In the genomic region with DNA sequence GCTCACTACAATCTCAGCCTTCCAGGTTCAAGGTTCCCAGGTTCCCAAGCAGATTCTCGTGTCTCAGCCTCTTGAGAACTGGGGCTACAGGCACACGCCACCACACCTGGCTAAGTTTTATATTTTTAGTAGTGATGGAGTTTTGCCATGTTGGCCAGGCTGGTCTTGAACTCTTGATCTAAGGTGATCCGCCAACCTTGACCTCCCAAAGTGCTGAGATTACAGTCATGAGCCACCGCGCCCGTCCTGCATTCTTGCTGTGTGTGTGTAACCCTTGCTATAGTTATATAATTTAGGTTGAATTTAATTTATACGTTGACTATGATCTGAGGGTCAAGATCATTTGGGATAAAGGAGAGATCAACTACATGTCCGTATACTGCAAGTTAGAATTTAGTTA, we compare ENCODE assay signal across 12 cellular contexts. TPM values are rescaled to one million over a fixed set of nuclear protein-coding genes. Genes with fewer than 3 reads are reported as not detected.
DNase-seq lines count a peak whose midpoint lies in the region; ATAC-seq, FAIRE-seq and TF ChIP-seq lines count a peak whose summit lies in the region.
"Had no signal": no experiment of that assay in that cellular context is flagged by ENCODE, and none has a peak within 500 bp of the region (broad histone marks: within the 10 kb centered on the region; RNA-seq: fewer than 3 reads in every experiment).

No MANE protein-coding gene starts in this region.

- no peaks in the 10 kb centered on the region for H3K36me3 ChIP-seq in Caco-2 (ENCODE audit: control insufficient read depth, insufficient read depth, low read length)
- H3K36me3 ChIP-seq in naive thymus-derived CD4-positive, alpha-beta T cell (ENCODE audit: control insufficient read depth in 2 of 3, insufficient read depth in 3 of 3, low read length in 3 of 3): no peaks in the 10 kb centered on the region

- peaks cover 8% of the 10 kb centered on the region; the same call in 1 of the 3 replicates for H3K4me1 ChIP-seq in A549
- H3K4me1 ChIP-seq in Caco-2: peaks cover 13% of the 10 kb centered on the region; the same call in 1 of the 2 replicates
- H3K4me1 ChIP-seq in naive thymus-derived CD4-positive, alpha-beta T cell (ENCODE audit: control insufficient read depth in 2 of 2, insufficient read depth in 2 of 2, low read length in 2 of 2): no peaks in the 10 kb centered on the region

- WGBS in A549 (ENCODE audit: missing lambda C conversion rate): 95% methylated on average over 8 of the region's 8 CpGs

- H3K4me3 ChIP-seq in A549 (peak overlapping the region; percentile 40; the same call in 1 of the 3 replicates), Caco-2 (ENCODE audit: low read depth, low read length) (peak overlapping the region; percentile 37)
- no peak overlapping the region for H3K4me3 ChIP-seq in naive thymus-derived CD4-positive, alpha-beta T cell (ENCODE audit: low read length)

- no peak for TF ChIP-seq EP300 in A549 (IDR thresholded peaks at IDR 0.05)

- peak overlapping the region; percentile 73 for H3K4me2 ChIP-seq in A549

- DNase-seq in A549 (ENCODE audit: low read depth in 1 of 2, low spot score in 1 of 2) (no peak), Caco-2 (no peak), middle frontal gyrus (ENCODE audit: extremely low spot score, low spot score) (no peak), pons (ENCODE audit: low spot score) (no peak), NCI-H446 treated with DMSO at 0.1 percent for 48 hours (lab: John Stamatoyannopoulos, UW) (no peak)
- DNase-seq in activated naive CD8-positive, alpha-beta T cell treated with anti-CD3 and anti-CD28 coated beads for 36 hours: no peak
- no peak for DNase-seq in naive thymus-derived CD4-positive, alpha-beta T cell
- DNase-seq: caudate nucleus; NCI-H748 treated with DMSO at 0.1 percent for 48 hours; stimulated activated CD8-positive, alpha-beta memory T cell treated with anti-CD3 and anti-CD28 coated beads, Interleukin-4, amount 100 ng/mL, for 48 hours had no signal

- peaks cover 6% of the 10 kb centered on the region for H3K4me1 Mint-ChIP-seq in Caco-2 (ENCODE audit: low read depth, unreplicated experiment)
- peaks cover 15% of the 10 kb centered on the region for H3K4me1 Mint-ChIP-seq in activated naive CD8-positive, alpha-beta T cell treated with anti-CD3 and anti-CD28 coated beads for 36 hours
- peaks cover 5 to 25% (median 16%) of the 10 kb centered on the region in 7 donors for H3K4me1 Mint-ChIP-seq in naive thymus-derived CD4-positive, alpha-beta T cell

- peak overlapping the region; percentile 91 for H3K27ac Mint-ChIP-seq in Caco-2 (ENCODE audit: unreplicated experiment)
- peak overlapping the region; percentile 17 for H3K27ac Mint-ChIP-seq in activated naive CD8-positive, alpha-beta T cell treated with anti-CD3 and anti-CD28 coated beads for 36 hours
- no peak overlapping the region for H3K27ac Mint-ChIP-seq in naive thymus-derived CD4-positive, alpha-beta T cell

- CTCF ChIA-PET in A549 (lab: Yijun Ruan, JAX): interaction anchor here (0.9 to 4.6 kb wide), 19 partner anchors 10 to 172 kb away, joined by 3 to 37 read pairs (median 4); a partner anchor contains a TSS
- CTCF ChIA-PET in Caco-2 (lab: Charles Lee): interaction anchor here (0.6 to 4.4 kb wide), 16 partner anchors 9 to 191 kb away, joined by 3 to 47 read pairs (median 6); a partner anchor contains a TSS
- CTCF ChIA-PET in naive thymus-derived CD4-positive, alpha-beta T cell (lab: Charles Lee): interaction anchor here (0.9 to 6.8 kb wide), 6 partner anchors 31 to 181 kb away, joined by 3 to 58 read pairs (median 4); no protein-coding TSS in a partner anchor

- FAIRE-seq in A549 (lab: Jason Lieb, UNC): no peak

- intact Hi-C loops in Caco-2 (cut with micrococcal nuclease; ENCODE audit: unreplicated experiment): loop anchor here (1.0 kb wide), 1 partner anchor 43 kb away; no protein-coding TSS in a partner anchor
- intact Hi-C loops in naive thymus-derived CD4-positive, alpha-beta T cell (cut with micrococcal nuclease): loop anchor here (2.0 to 5.0 kb wide), 3 partner anchors 41 to 764 kb away; no protein-coding TSS in a partner anchor

- no peak for ATAC-seq in A549
- ATAC-seq in naive thymus-derived CD4-positive, alpha-beta T cell: no peak
- no peak for ATAC-seq in HG03520 (IDR thresholded peaks at IDR 0.05; ENCODE audit: unreplicated experiment)

- TF ChIP-seq POLR2A in A549 (IDR thresholded peaks at IDR 0.05; ENCODE audit: low read length): no peak

- H3K9me3 Mint-ChIP-seq in Caco-2 (ENCODE audit: unreplicated experiment): no peaks in the 10 kb centered on the region
- H3K9me3 Mint-ChIP-seq in activated naive CD8-positive, alpha-beta T cell treated with anti-CD3 and anti-CD28 coated beads for 36 hours: no peaks in the 10 kb centered on the region
- peaks cover 0 to 3% (median 0%) of the 10 kb centered on the region in 11 donors for H3K9me3 Mint-ChIP-seq in naive thymus-derived CD4-positive, alpha-beta T cell

- H3K27ac ChIP-seq in A549: peak overlapping the region; percentile 72 to 84
- H3K27ac ChIP-seq in naive thymus-derived CD4-positive, alpha-beta T cell (ENCODE audit: low read depth, low read length): no peak overlapping the region
- H3K27ac ChIP-seq: SK-N-MC had no signal

- no peaks in the 10 kb centered on the region for H3K36me3 Mint-ChIP-seq in Caco-2 (ENCODE audit: insufficient read depth, unreplicated experiment)
- no peaks in the 10 kb centered on the region for H3K36me3 Mint-ChIP-seq in activated naive CD8-positive, alpha-beta T cell treated with anti-CD3 and anti-CD28 coated beads for 36 hours
- H3K36me3 Mint-ChIP-seq in naive thymus-derived CD4-positive, alpha-beta T cell: no peaks in the 10 kb centered on the region

- no peak for TF ChIP-seq RAD21 in A549 (conservative IDR thresholded peaks at IDR 0.05 in 1 of 2, IDR thresholded peaks at IDR 0.05 in 1 of 2)

- peaks cover 25% of the 10 kb centered on the region for H3K27me3 Mint-ChIP-seq in Caco-2 (ENCODE audit: insufficient read depth, unreplicated experiment)
- peaks cover 57% of the 10 kb centered on the region for H3K27me3 Mint-ChIP-seq in activated naive CD8-positive, alpha-beta T cell treated with anti-CD3 and anti-CD28 coated beads for 36 hours
- H3K27me3 Mint-ChIP-seq in naive thymus-derived CD4-positive, alpha-beta T cell: peaks cover 51 to 77% (median 54%) of the 10 kb centered on the region in 5 donors

- no TSS peak for BruUV-seq in Caco-2 (replicated peaks; lab: Mats Ljungman, UMichigan)

- TF ChIP-seq CTCF in A549 (IDR thresholded peaks at IDR 0.05): no peak
- TF ChIP-seq CTCF in Caco-2 (IDR thresholded peaks at IDR 0.05; ENCODE audit: insufficient read depth in 1 of 2, low read depth in 1 of 2, low read length in 1 of 2, severe bottlenecking in 1 of 2, unreplicated experiment in 1 of 2): no peak

- H3K9me3 ChIP-seq in A549 (no peaks in the 10 kb centered on the region; the same call in 2 of the 3 replicates), Caco-2 (no peaks in the 10 kb centered on the region)
- no peaks in the 10 kb centered on the region for H3K9me3 ChIP-seq in naive thymus-derived CD4-positive, alpha-beta T cell (ENCODE audit: control insufficient read depth in 2 of 3, low read length in 3 of 3)

- peak overlapping the region; percentile 81 for H3K4me3 Mint-ChIP-seq in Caco-2 (ENCODE audit: unreplicated experiment)
- no peak overlapping the region for H3K4me3 Mint-ChIP-seq in activated naive CD8-positive, alpha-beta T cell treated with anti-CD3 and anti-CD28 coated beads for 36 hours
- peak overlapping the region; percentile 1 to 85 (median 77) for H3K4me3 Mint-ChIP-seq in naive thymus-derived CD4-positive, alpha-beta T cell

- peaks cover 11% of the 10 kb centered on the region for H3K27me3 ChIP-seq in Caco-2 (replicated peaks; ENCODE audit: control insufficient read depth, insufficient read depth, low read length)
- H3K27me3 ChIP-seq in naive thymus-derived CD4-positive, alpha-beta T cell (ENCODE audit: control insufficient read depth in 2 of 2, insufficient read depth in 2 of 2, low read length in 2 of 2): peaks cover 9 to 25% of the 10 kb centered on the region in 2 donors

- POLR2A ChIA-PET in A549 (lab: Yijun Ruan, JAX) (interaction anchor here (0.6 to 0.8 kb wide), 2 partner anchors 41 to 194 kb away, joined by 3 to 4 read pairs; no protein-coding TSS in a partner anchor), Caco-2 (lab: Charles Lee) (interaction anchor here (0.6 to 1.6 kb wide), 6 partner anchors 35 to 1097 kb away, joined by 3 to 8 read pairs (median 4); no protein-coding TSS in a partner anchor)
- POLR2A ChIA-PET in naive thymus-derived CD4-positive, alpha-beta T cell (lab: Charles Lee): interaction anchor here (0.9 to 1.4 kb wide), 2 partner anchors 88 to 165 kb away, joined by 3 to 5 read pairs; no protein-coding TSS in a partner anchor

TF ChIP-seq in A549, 52 proteins besides CTCF, POLR2A, EP300 and RAD21 (continues in another document):
- TF ChIP-seq FOSL2 (IDR thresholded peaks at IDR 0.05) (no peak), FOSL2 (CRISPR knock-in tag; IDR thresholded peaks at IDR 0.05) (no peak), ZFP36 (IDR thresholded peaks at IDR 0.05; ENCODE audit: borderline replicate concordance, partially characterized antibody) (no peak)

RNA-seq across cellular contexts. Expression of a gene that starts 29.3 kb away (rescaled TPM):
- 2.1 and 3.0 TPM in 2 replicates for polyA plus RNA-seq in A549 (2011; rRNA removed)
- 3.1 and 4.1 TPM in 2 replicates for polyA plus RNA-seq in A549 (2012; cell fraction: cytosol; rRNA removed)
- 15.0 and 15.2 TPM in 2 replicates for polyA plus RNA-seq in A549 (2012; cell fraction: nucleus; rRNA removed)
- 2.6 to 2.8 TPM (median 2.8 TPM) in 3 replicates for polyA plus RNA-seq in A549 (2017; fragmentation: RNase III; extraction: RNeasy Plus Mini Kit Qiagen cat#74134 plus additional on column Dnase treatment)
- polyA minus RNA-seq in A549 (2011; rRNA and poly(A)+ RNA removed): 1.2 and 3.2 TPM in 2 replicates
- total RNA-seq in Caco-2 (2022): 5.7 and 6.2 TPM in 2 replicates
- total RNA-seq in activated naive CD8-positive, alpha-beta T cell treated with anti-CD3 and anti-CD28 coated beads for 36 hours: 10 to 100 TPM; 17.9 to 23.7 TPM
- total RNA-seq in naive thymus-derived CD4-positive, alpha-beta T cell: 10 to 100 TPM in 4 of 5 experiments, 1 to 10 TPM in 1; 8.1 to 51.3 (median 38.0) TPM
- polyA plus RNA-seq in naive thymus-derived CD4-positive, alpha-beta T cell: 1 to 10 TPM; 3.6 to 8.5 TPM

RNA-seq across cellular contexts. Expression of a gene that starts 35.7 kb away (rescaled TPM):
- polyA plus RNA-seq in A549 (2011; rRNA removed) (6.4 TPM in 2 replicates), A549 (2017; fragmentation: RNase III; extraction: RNeasy Plus Mini Kit Qiagen cat#74134 plus additional on column Dnase treatment) (5.4 to 5.8 TPM (median 5.6 TPM) in 3 replicates)
- 2.4 TPM in 2 replicates for polyA plus RNA-seq in A549 (2012; cell fraction: cytosol; rRNA removed)
- polyA plus RNA-seq in A549 (2012; cell fraction: nucleus; rRNA removed): 5.3 and 8.0 TPM in 2 replicates
- polyA minus RNA-seq in A549 (2011; rRNA and poly(A)+ RNA removed): 1.6 and 3.0 TPM in 2 replicates
- 28.3 and 33.2 TPM in 2 replicates for total RNA-seq in Caco-2 (2022)
- total RNA-seq in activated naive CD8-positive, alpha-beta T cell treated with anti-CD3 and anti-CD28 coated beads for 36 hours: 1 to 10 TPM; 7.2 TPM
- 10 to 100 TPM in 4 of 5 experiments, 1 to 10 TPM in 1; 9.1 to 29.5 (median 14.4) TPM for total RNA-seq in naive thymus-derived CD4-positive, alpha-beta T cell
- polyA plus RNA-seq in naive thymus-derived CD4-positive, alpha-beta T cell: 1 to 10 TPM; 3.8 to 6.0 TPM

Comparison
In these comparisons a context has a peak if more than half of its experiments do, and no peak if none do; other contexts are left out.
1. H3K27ac Mint-ChIP-seq: peak in Caco-2 (single experiment) and activated naive CD8-positive, alpha-beta T cell treated with anti-CD3 and anti-CD28 coated beads for 36 hours (single experiment); none in naive thymus-derived CD4-positive, alpha-beta T cell (0 of 9).